ENCODE assay signal across 2 cellular contexts in the genomic region with DNA sequence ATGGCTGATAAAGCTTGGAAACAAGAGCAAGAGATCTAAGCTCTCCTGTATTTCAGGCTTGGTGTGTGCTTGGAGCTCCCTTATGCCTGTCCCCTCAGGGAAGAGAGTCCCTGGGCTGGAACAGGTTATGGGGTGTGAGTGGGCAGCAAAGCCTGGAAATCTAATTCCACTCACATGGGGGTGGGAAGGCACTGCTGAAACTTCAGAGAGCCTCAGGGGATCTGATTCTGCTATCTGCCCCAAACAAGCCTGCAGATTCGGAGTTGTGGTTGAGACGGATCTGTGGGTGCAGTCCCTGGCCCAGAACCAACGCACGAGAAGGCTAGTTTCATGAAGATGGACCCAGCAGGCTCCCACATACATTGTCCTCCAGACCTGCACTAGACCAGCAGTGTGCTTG.
TF ChIP-seq lines count a peak whose summit lies in the region.

No MANE protein-coding gene starts in this region.

TF ChIP-seq in H1, 55 proteins besides CTCF, POLR2A, EP300 and RAD21:
- no peak for TF ChIP-seq FOSL1 (IDR thresholded peaks at IDR 0.05; ENCODE audit: insufficient read depth, low read depth, low read length)

TF ChIP-seq in neural cell, 6 proteins besides CTCF, POLR2A, EP300 and RAD21:
- no peak for TF ChIP-seq SMC3 (conservative IDR thresholded peaks at IDR 0.05; ENCODE audit: poor library complexity)
- TF ChIP-seq EZH2 (IDR thresholded peaks at IDR 0.05; ENCODE audit: borderline replicate concordance, insufficient read depth, low read length, poor library complexity, severe bottlenecking), result no peak
